Comparison of ENCODE assay signal across 9 cellular contexts in the genomic region with DNA sequence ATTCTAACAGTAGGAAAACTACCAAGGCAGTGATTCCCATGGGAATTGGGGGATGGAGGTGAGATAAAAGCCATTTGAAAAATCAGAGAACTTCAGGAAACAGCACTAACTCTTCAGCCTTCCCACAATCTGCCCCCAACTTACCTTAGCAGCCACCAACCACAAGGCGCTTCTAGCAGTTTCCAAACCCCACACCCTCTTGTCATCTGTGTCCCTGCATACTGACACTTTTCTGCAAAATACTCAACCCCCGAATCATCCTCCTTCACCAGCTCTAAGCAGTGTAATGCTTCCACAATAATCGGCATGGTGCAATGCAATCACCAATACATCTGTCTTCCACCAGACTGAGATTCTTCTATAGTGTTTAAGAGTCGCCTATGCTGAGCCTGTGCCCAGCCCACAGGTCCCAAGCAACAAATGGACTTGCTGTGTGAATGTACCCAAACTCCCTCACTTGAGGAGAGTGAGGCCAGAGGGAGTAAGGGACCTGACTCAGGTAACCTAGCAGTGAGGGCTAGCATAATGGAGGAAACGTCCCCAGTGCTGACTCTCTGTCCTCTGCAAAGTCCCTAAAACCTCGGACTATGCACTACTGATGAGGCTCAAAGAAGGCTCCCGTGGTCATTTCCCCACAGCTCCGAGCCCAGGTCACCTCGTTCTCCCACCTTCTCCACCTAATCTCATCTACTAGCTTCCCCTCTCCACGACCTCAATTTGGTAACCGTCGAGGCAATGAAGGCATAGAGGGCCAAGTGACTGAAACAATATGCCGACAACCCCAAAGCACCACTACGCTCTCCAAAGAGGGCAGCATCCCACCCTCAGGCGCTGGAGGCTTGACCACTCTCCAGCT. TPM values are rescaled to one million over a fixed set of nuclear protein-coding genes. Genes with fewer than 3 reads are reported as not detected.
DNase-seq lines count a peak whose midpoint lies in the region; ATAC-seq and TF ChIP-seq lines count a peak whose summit lies in the region.
"Had no signal": no experiment of that assay in that cellular context is flagged by ENCODE, and none has a peak within 500 bp of the region (broad histone marks: within the 10 kb centered on the region; RNA-seq: fewer than 3 reads in every experiment).

No MANE protein-coding gene starts in this region.

- DNase-seq in body of pancreas, result no peak
- no peak for DNase-seq in lung (ENCODE audit: low spot score)
- no peak for DNase-seq in aorta
- DNase-seq in SIG-M5 (lab: John Stamatoyannopoulos, UW), result no peak
- no peak for DNase-seq in NCI-H526 treated with DMSO at 0.1 percent for 48 hours (lab: John Stamatoyannopoulos, UW)
- no peak for DNase-seq in posterior cingulate gyrus

- TF ChIP-seq CTCF in body of pancreas (IDR thresholded peaks at IDR 0.05), result no peak
- TF ChIP-seq CTCF in lung (IDR thresholded peaks at IDR 0.05; ENCODE audit: control extremely low read depth, extremely low read depth), result no peak

- H3K9me3 ChIP-seq in ES-I3 (ENCODE audit: control insufficient read depth, insufficient read depth, low read length), result no peaks in the 10 kb centered on the region
- H3K9me3 ChIP-seq in HUES48 (ENCODE audit: control insufficient read depth, insufficient read depth, low read length), result no peaks in the 10 kb centered on the region
- no peaks in the 10 kb centered on the region for H3K9me3 ChIP-seq in body of pancreas
- H3K9me3 ChIP-seq in lung (ENCODE audit: control insufficient read depth in 2 of 2, insufficient read depth in 1 of 2, low read length in 1 of 2), result no peaks in the 10 kb centered on the region
- H3K9me3 ChIP-seq in aorta (ENCODE audit: control insufficient read depth, low read length), result no peaks in the 10 kb centered on the region

- H3K9ac ChIP-seq in ES-I3 (ENCODE audit: low read depth, low read length) (peak overlapping the region; percentile 87), HUES48 (ENCODE audit: low read depth, low read length) (peak overlapping the region; percentile 96)

- H3K36me3 ChIP-seq in ES-I3 (ENCODE audit: insufficient read depth, low read length) (peaks cover 14% of the 10 kb centered on the region), HUES48 (ENCODE audit: control insufficient read depth, insufficient read depth, low read length) (peaks cover 50% of the 10 kb centered on the region), body of pancreas (replicated peaks in 1 of 2; ENCODE audit: insufficient read depth in 1 of 2, low read depth in 2 of 2) (peaks cover 0 to 5% of the 10 kb centered on the region in 2 donors), lung (ENCODE audit: control insufficient read depth in 2 of 2, insufficient read depth in 2 of 2, low read length in 2 of 2) (peaks cover 8 to 14% of the 10 kb centered on the region in 2 donors), aorta (ENCODE audit: control insufficient read depth in 1 of 2, insufficient read depth in 2 of 2, low read length in 1 of 2) (peaks cover 0 to 3% of the 10 kb centered on the region in 2 donors)

- H3K4me1 ChIP-seq in ES-I3 (ENCODE audit: insufficient read depth, low read length) (no peaks in the 10 kb centered on the region; the same call in 1 of the 2 replicates), HUES48 (ENCODE audit: control insufficient read depth, insufficient read depth, low read length) (peaks cover 14% of the 10 kb centered on the region), body of pancreas (peaks cover 32% of the 10 kb centered on the region), lung (ENCODE audit: control insufficient read depth in 2 of 2, insufficient read depth in 2 of 2, low read length in 2 of 2) (peaks cover 7 to 10% of the 10 kb centered on the region in 2 donors), aorta (ENCODE audit: control insufficient read depth in 1 of 2, insufficient read depth in 2 of 2, low read length in 2 of 2) (peaks cover 0 to 4% of the 10 kb centered on the region in 2 donors)

- ATAC-seq in body of pancreas, result no peak
- no peak for ATAC-seq in lung (ENCODE audit: insufficient read depth, low FRiP score)
- ATAC-seq in aorta (ENCODE audit: low FRiP score), result no peak

- H3K27ac ChIP-seq in HUES48 (ENCODE audit: low read depth, low read length) (peak overlapping the region; percentile 87), body of pancreas (peak overlapping the region; percentile 79 to 94 (median 90)), lung (ENCODE audit: low read depth in 1 of 2, low read length in 1 of 2) (peak overlapping the region; percentile 99), aorta (ENCODE audit: low read depth in 1 of 2, low read length in 2 of 2) (no peak overlapping the region)

- H3K4me3 ChIP-seq in HUES48 (ENCODE audit: low read depth, low read length) (peak overlapping the region; percentile 79), body of pancreas (peak overlapping the region; percentile 91 to 97), lung (peak overlapping the region; percentile 91), aorta (ENCODE audit: low read length in 2 of 2) (peak overlapping the region; percentile 77 to 92)

- no peak for TF ChIP-seq POLR2A in body of pancreas (IDR thresholded peaks at IDR 0.05)

- intact Hi-C loops in body of pancreas (cut with DNase I), result no loop called here
- intact Hi-C loops in aorta (cut with DNase I), result loop anchor here in 1 of 2 donors (5.0 kb wide), 2 partner anchors 88 to 143 kb away; no protein-coding TSS in a partner anchor
- intact Hi-C loops in posterior cingulate gyrus (cut with DNase I), result loop anchor here (1.0 to 10.0 kb wide), 2 partner anchors 22 to 114 kb away; no protein-coding TSS in a partner anchor

- 7 to 12% methylated on average over 10 to 15 of the region's 15 CpGs for WGBS in body of pancreas, 2 donors
- 10 to 13% methylated on average over 15 of the region's 15 CpGs for WGBS in lung, 2 donors
- 11 to 12% methylated on average over 15 of the region's 15 CpGs for WGBS in aorta, 2 donors

- H3K27me3 ChIP-seq in HUES48 (ENCODE audit: control insufficient read depth, insufficient read depth, low read length), result no peaks in the 10 kb centered on the region
- no peaks in the 10 kb centered on the region for H3K27me3 ChIP-seq in body of pancreas
- H3K27me3 ChIP-seq in lung (ENCODE audit: control insufficient read depth, insufficient read depth), result no peaks in the 10 kb centered on the region
- no peaks in the 10 kb centered on the region for H3K27me3 ChIP-seq in aorta (ENCODE audit: control insufficient read depth in 1 of 2, insufficient read depth in 2 of 2, low read length in 1 of 2)

RNA-seq across cellular contexts. Expression of a gene that starts 0.9 kb away (rescaled TPM):
- 100 to 1,000 TPM in 1 of 2 donors, 10 to 100 TPM in 1; 87.3 to 109 TPM for total RNA-seq in body of pancreas
- 100 to 1,000 TPM; 140 to 147 TPM for total RNA-seq in lung
- polyA plus RNA-seq in lung, result 10 to 100 TPM; 40.7 to 48.8 TPM
- 100 to 1,000 TPM; 166 to 169 TPM for total RNA-seq in aorta
- 100 to 1,000 TPM in 1 of 2 donors, 10 to 100 TPM in 1; 78.3 to 121 TPM for polyA plus RNA-seq in aorta

RNA-seq across cellular contexts. Expression of a gene that starts 50.9 kb away (rescaled TPM):
- total RNA-seq in body of pancreas (not detected), lung (not detected), aorta (not detected)
- polyA plus RNA-seq in lung (not detected), aorta (not detected)
- total RNA-seq: RPMI7951 had no signal

RNA-seq across cellular contexts. Expression of a gene that starts 54.0 kb away (rescaled TPM):
- total RNA-seq in body of pancreas, result 10 to 100 TPM; 35.9 to 36.6 TPM
- total RNA-seq in lung, result 10 to 100 TPM; 38.0 to 78.0 TPM
- polyA plus RNA-seq in lung, result 10 to 100 TPM; 24.3 to 26.1 TPM
- 10 to 100 TPM; 16.5 to 24.9 TPM for total RNA-seq in aorta
- 10 to 100 TPM in 1 of 2 donors, 1 to 10 TPM in 1; 8.9 to 10.4 TPM for polyA plus RNA-seq in aorta

Comparison
In these comparisons a context has a peak if more than half of its experiments do, and no peak if none do; other contexts are left out.
1. H3K27ac ChIP-seq: peak in HUES48 (single experiment), body of pancreas (4 of 4) and lung (2 of 2); none in aorta (0 of 2).
2. Peak in every context shown above with its lines, with median percentiles within 50 percentile points of each other: H3K4me3 ChIP-seq.